Comparison of ENCODE assay signal across 9 cellular contexts in genomic region chr1:58584082-58584895, GRCh38. TPM values are rescaled to one million over a fixed set of nuclear protein-coding genes. Genes with fewer than 3 reads are reported as not detected.
A peak's percentile ranks its signal among the peaks of the same experiment; 100 is the strongest.
DNase-seq lines count a peak whose midpoint lies in the region; ATAC-seq and TF ChIP-seq lines count a peak whose summit lies in the region.
"Had no signal": no experiment of that assay in that cellular context is flagged by ENCODE, and none has a peak within 500 bp of the region (broad histone marks: within the 10 kb centered on the region; RNA-seq: fewer than 3 reads in every experiment).

No MANE protein-coding gene starts in this region.

- CTCF ChIA-PET in activated CD4-positive, alpha-beta memory T cell treated with anti-CD3 and anti-CD28 coated beads for 36 hours (lab: Charles Lee): interaction anchor here (0.7 to 3.1 kb wide), 4 partner anchors 11 to 68 kb away, joined by 3 to 11 read pairs (median 4); partner anchors contain the start of gene OMA1

- DNase-seq in AG08395 (ENCODE audit: low spot score) (peak; percentile 96), body of pancreas (peak; percentile 48 to 72 (median 59)), middle frontal gyrus (ENCODE audit: extremely low spot score, low spot score) (peak; percentile 14), NCI-H1417 treated with DMSO at 0.1 percent for 48 hours (lab: John Stamatoyannopoulos, UW) (no peak), NCI-H1436 (lab: John Stamatoyannopoulos, UW) (no peak)
- no peak for DNase-seq in activated CD4-positive, alpha-beta memory T cell treated with anti-CD3 and anti-CD28 coated beads for 36 hours

- H3K4me3 ChIP-seq in HUES48 (ENCODE audit: low read depth, low read length): no peak overlapping the region
- no peak overlapping the region for H3K4me3 ChIP-seq in body of pancreas
- H3K4me3 ChIP-seq: dorsolateral prefrontal cortex had no signal

- no peak overlapping the region for H3K9ac ChIP-seq in HUES48 (ENCODE audit: low read depth, low read length)

- no peak overlapping the region for H3K27ac Mint-ChIP-seq in activated CD4-positive, alpha-beta memory T cell treated with anti-CD3 and anti-CD28 coated beads for 36 hours

- H3K27me3 ChIP-seq in HUES48 (ENCODE audit: control insufficient read depth, insufficient read depth, low read length): no peaks in the 10 kb centered on the region
- no peaks in the 10 kb centered on the region for H3K27me3 ChIP-seq in body of pancreas
- H3K27me3 ChIP-seq: dorsolateral prefrontal cortex had no signal

- no peaks in the 10 kb centered on the region for H3K9me3 ChIP-seq in HUES48 (ENCODE audit: control insufficient read depth, insufficient read depth, low read length)
- no peaks in the 10 kb centered on the region for H3K9me3 ChIP-seq in body of pancreas

- WGBS in body of pancreas, 2 donors: 26 to 27% methylated on average over 8 of the region's 8 CpGs

- no peak for TF ChIP-seq POLR2A in body of pancreas (IDR thresholded peaks at IDR 0.05)

- ATAC-seq in GM21367 (IDR thresholded peaks at IDR 0.05; ENCODE audit: unreplicated experiment): peak; percentile 76
- ATAC-seq in body of pancreas: peak; percentile 88

- intact Hi-C loops in body of pancreas (cut with DNase I): no loop called here
- intact Hi-C loops in activated CD4-positive, alpha-beta memory T cell treated with anti-CD3 and anti-CD28 coated beads for 36 hours (cut with micrococcal nuclease): loop anchor here (1.0 kb wide), 1 partner anchor 11 kb away; no protein-coding TSS in a partner anchor

- no peak for TF ChIP-seq CTCF in body of pancreas (IDR thresholded peaks at IDR 0.05)

- no peaks in the 10 kb centered on the region for H3K9me3 Mint-ChIP-seq in activated CD4-positive, alpha-beta memory T cell treated with anti-CD3 and anti-CD28 coated beads for 36 hours

- no peaks in the 10 kb centered on the region for H3K4me1 ChIP-seq in HUES48 (ENCODE audit: control insufficient read depth, insufficient read depth, low read length)
- H3K4me1 ChIP-seq in body of pancreas: peaks cover 24% of the 10 kb centered on the region

- H3K27me3 Mint-ChIP-seq in activated CD4-positive, alpha-beta memory T cell treated with anti-CD3 and anti-CD28 coated beads for 36 hours: peaks cover 50% of the 10 kb centered on the region

- POLR2A ChIA-PET in activated CD4-positive, alpha-beta memory T cell treated with anti-CD3 and anti-CD28 coated beads for 36 hours (lab: Charles Lee): interaction anchor here (1.3 kb wide), 1 partner anchor 10 kb away, joined by 3 read pairs; no protein-coding TSS in a partner anchor

- H3K36me3 ChIP-seq in HUES48 (ENCODE audit: control insufficient read depth, insufficient read depth, low read length) (no peaks in the 10 kb centered on the region), body of pancreas (replicated peaks in 1 of 2; ENCODE audit: insufficient read depth in 1 of 2, low read depth in 2 of 2) (no peaks in the 10 kb centered on the region)

- H3K27ac ChIP-seq in HUES48 (ENCODE audit: low read depth, low read length): peak overlapping the region; percentile 39
- H3K27ac ChIP-seq in body of pancreas: peak overlapping the region; percentile 50 to 70 (median 62)
- H3K27ac ChIP-seq: dorsolateral prefrontal cortex had no signal

- no peak overlapping the region for H3K4me3 Mint-ChIP-seq in activated CD4-positive, alpha-beta memory T cell treated with anti-CD3 and anti-CD28 coated beads for 36 hours

- peaks cover 16% of the 10 kb centered on the region for H3K4me1 Mint-ChIP-seq in activated CD4-positive, alpha-beta memory T cell treated with anti-CD3 and anti-CD28 coated beads for 36 hours (ENCODE audit: low read depth)

- no peaks in the 10 kb centered on the region for H3K36me3 Mint-ChIP-seq in activated CD4-positive, alpha-beta memory T cell treated with anti-CD3 and anti-CD28 coated beads for 36 hours

RNA-seq across cellular contexts. Expression of gene TACSTD2, which starts 7.2 kb away (rescaled TPM):
- 100 to 1,000 TPM; 101 to 106 TPM for total RNA-seq in body of pancreas
- total RNA-seq in activated CD4-positive, alpha-beta memory T cell treated with anti-CD3 and anti-CD28 coated beads for 36 hours: not detected

RNA-seq across cellular contexts. Expression of gene OMA1, which starts 37.8 kb away (rescaled TPM):
- 10 to 100 TPM; 16.5 to 18.7 TPM for total RNA-seq in body of pancreas
- 10 to 100 TPM; 12.0 to 13.0 TPM for total RNA-seq in activated CD4-positive, alpha-beta memory T cell treated with anti-CD3 and anti-CD28 coated beads for 36 hours

Comparison
In these comparisons a context has a peak if more than half of its experiments do, and no peak if none do; other contexts are left out.
1. DNase-seq: peak in AG08395 (single experiment), body of pancreas (4 of 4) and middle frontal gyrus (single experiment); none in NCI-H1417 treated with DMSO at 0.1 percent for 48 hours (single experiment), NCI-H1436 (single experiment) and activated CD4-positive, alpha-beta memory T cell treated with anti-CD3 and anti-CD28 coated beads for 36 hours (single experiment).
2. RNA of gene TACSTD2, which starts 7.2 kb away (total RNA-seq): 101 to 106 TPM in body of pancreas; not detected in activated CD4-positive, alpha-beta memory T cell treated with anti-CD3 and anti-CD28 coated beads for 36 hours; every median in the first group is over 100 times any median in the second.